ENCODE assay signal across 18 cellular contexts in the genomic region with DNA sequence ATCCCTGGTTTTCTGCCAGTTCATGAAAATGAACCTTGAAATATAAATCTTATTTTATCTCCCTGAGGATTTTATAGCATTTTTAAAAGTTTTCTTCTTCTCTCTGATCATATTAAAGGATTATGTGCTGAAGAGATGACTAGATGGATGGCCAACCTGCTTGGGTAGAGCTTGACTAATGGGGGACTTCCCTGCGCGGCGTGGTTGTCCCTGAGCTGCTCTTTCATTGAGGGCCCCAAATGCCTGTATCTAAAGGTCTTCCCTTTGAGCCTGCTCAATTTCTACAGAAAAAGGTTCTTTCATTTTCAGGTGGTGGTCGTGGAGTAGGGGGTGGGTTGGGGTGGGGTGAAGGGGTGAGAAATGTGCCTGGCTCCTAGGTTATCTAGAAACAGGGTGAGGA.
"Had no signal": no experiment of that assay in that cellular context is flagged by ENCODE, and none has a peak within 500 bp of the region (broad histone marks: within the 10 kb centered on the region; RNA-seq: fewer than 3 reads in every experiment).

No MANE protein-coding gene starts in this region.

- ATAC-seq: esophagus mucosa, gastrocnemius medialis, lower lobe of right lung, natural killer cell, psoas muscle, right cardiac atrium had no signal

- H3K27ac Mint-ChIP-seq: natural killer cell had no signal

- H3K36me3 Mint-ChIP-seq: activated naive CD4-positive, alpha-beta T cell treated with anti-CD3 and anti-CD28 coated beads, Interleukin-2, amount 50 U/mL, for 72 hours; natural killer cell had no signal

- H3K9me3 Mint-ChIP-seq: activated naive CD4-positive, alpha-beta T cell treated with anti-CD3 and anti-CD28 coated beads, Interleukin-2, amount 50 U/mL, for 72 hours; dendritic cell treated with granulocyte-macrophage colony-stimulating factor and Interleukin-4, amounts not matched to agents 40 ng/mL and 50 ng/mL, for 4 days; natural killer cell had no signal

- H3K27me3 Mint-ChIP-seq: dendritic cell treated with granulocyte-macrophage colony-stimulating factor and Interleukin-4, amounts not matched to agents 40 ng/mL and 50 ng/mL, for 4 days had no signal

- H3K4me3 Mint-ChIP-seq: dendritic cell treated with granulocyte-macrophage colony-stimulating factor and Interleukin-4, amounts not matched to agents 40 ng/mL and 50 ng/mL, for 4 days; natural killer cell had no signal

- DNase-seq: activated CD4-positive, CD25-positive, alpha-beta regulatory T cell; activated CD8-positive, alpha-beta memory T cell treated with anti-CD3 and anti-CD28 coated beads for 24 hours; activated CD8-positive, alpha-beta memory T cell treated with anti-CD3 and anti-CD28 coated beads, Interleukin-2, amount 50 U/mL, for 48 hours; activated effector memory CD4-positive, alpha-beta T cell treated with Interleukin-2 at 50 U/mL for 16 hours; amniotic stem cell; effector CD8-positive, alpha-beta T cell; gastrocnemius medialis; lower lobe of right lung; natural killer cell; ovary; right cardiac atrium; SHP77 treated with DMSO at 0.1 percent for 48 hours; SK-N-SH; T-helper 9 cell had no signal
